ENCODE assay signal across 8 cellular contexts in genomic region chr16:21656795-21657768, GRCh38. TPM values are rescaled to one million over a fixed set of nuclear protein-coding genes. Genes with fewer than 3 reads are reported as not detected.
DNase-seq lines count a peak whose midpoint lies in the region; ATAC-seq and TF ChIP-seq lines count a peak whose summit lies in the region.
"Had no signal": no experiment of that assay in that cellular context is flagged by ENCODE, and none has a peak within 500 bp of the region (broad histone marks: within the 10 kb centered on the region; RNA-seq: fewer than 3 reads in every experiment).

No MANE protein-coding gene starts in this region.

- peak; percentile 44 for DNase-seq in Caki2 (ENCODE audit: low read depth)
- DNase-seq in NCI-H2171 (lab: John Stamatoyannopoulos, UW), result peak; percentile 16
- peak; percentile 15 for DNase-seq in activated CD4-positive, alpha-beta T cell treated with anti-CD3 and anti-CD28 coated beads, Interleukin-2, amount 50 U/mL, for 1 hour
- DNase-seq in foreskin keratinocyte, result peak in 1 of 2 donors; percentile 28
- no peak for DNase-seq in sigmoid colon

- no peaks in the 10 kb centered on the region for H3K9me3 ChIP-seq in sigmoid colon

- H3K4me1 ChIP-seq in foreskin keratinocyte (peaks cover 20% of the 10 kb centered on the region), sigmoid colon (peaks cover 0 to 8% (median 3%) of the 10 kb centered on the region in 4 donors)

- in situ Hi-C loops in Caki2 (cut with HindIII; ENCODE audit: low pct_unique_long_range_greater_than_20kb, low sequenced_read_pairs), result no loop called here

- no peak for TF ChIP-seq POLR2A in sigmoid colon (IDR thresholded peaks at IDR 0.05)

- H3K4me3 ChIP-seq in sigmoid colon, result no peak overlapping the region

- H3K36me3 ChIP-seq in sigmoid colon, result peaks cover 0 to 10% (median 2%) of the 10 kb centered on the region in 4 donors

- H3K27me3 ChIP-seq in foreskin keratinocyte (no peaks in the 10 kb centered on the region), sigmoid colon (no peaks in the 10 kb centered on the region)

- peak; percentile 88 for TF ChIP-seq CTCF in foreskin keratinocyte (conservative IDR thresholded peaks at IDR 0.05)
- TF ChIP-seq CTCF in sigmoid colon (IDR thresholded peaks at IDR 0.05), result peak in 3 of 4 experiments; percentile 50 to 81 (median 59)

- ATAC-seq in GM18520 (IDR thresholded peaks at IDR 0.05; ENCODE audit: unreplicated experiment), result peak; percentile 37
- ATAC-seq in foreskin keratinocyte, result no peak
- no peak for ATAC-seq in GM21360 (IDR thresholded peaks at IDR 0.05; ENCODE audit: unreplicated experiment)
- ATAC-seq: activated naive CD4-positive, alpha-beta T cell treated with anti-CD3 and anti-CD28 coated beads, Interleukin-2, amount 50 U/mL, for 72 hours had no signal

- intact Hi-C loops in sigmoid colon (cut with DNase I), result loop anchor here (2.0 kb wide), 1 partner anchor 52 kb away; no protein-coding TSS in a partner anchor

- WGBS in sigmoid colon, 2 donors, result 4 to 10% methylated on average over 4 of the region's 4 CpGs

- H3K27ac ChIP-seq in foreskin keratinocyte, result no peak overlapping the region
- peak overlapping the region in 1 of 4 donors; percentile 15 for H3K27ac ChIP-seq in sigmoid colon

- no peak for TF ChIP-seq EP300 in sigmoid colon (IDR thresholded peaks at IDR 0.05)

RNA-seq across cellular contexts. Expression of gene IGSF6, which starts 4.7 kb away (rescaled TPM):
- not detected in 2 replicates for total RNA-seq in Caki2 (2014; rRNA removed; shearing (Covaris generic); ENCODE audit: low replicate concordance)
- 0.03 and 0.04 TPM in 2 replicates for total RNA-seq in foreskin keratinocyte
- 0.03 TPM in 1 of 2 replicates, not detected in the other for polyA plus RNA-seq in foreskin keratinocyte
- 1 to 10 TPM in 3 of 4 donors, under 1 TPM in 1; 0.83 to 3.9 (median 1.5) TPM for total RNA-seq in sigmoid colon
- 10 to 100 TPM in 1 of 3 donors, 1 to 10 TPM in 2; 3.0 to 14.1 (median 6.7) TPM for polyA plus RNA-seq in sigmoid colon

RNA-seq across cellular contexts. Expression of gene OTOA, which starts 6.7 kb away (rescaled TPM):
- not detected in 2 replicates for total RNA-seq in Caki2 (2014; rRNA removed; shearing (Covaris generic); ENCODE audit: low replicate concordance)
- total RNA-seq in foreskin keratinocyte (0.07 and 0.17 TPM in 2 replicates), sigmoid colon (under 1 TPM in 2 of 4 donors, not detected in 2; 0.14 to 0.83 TPM)
- polyA plus RNA-seq in foreskin keratinocyte (0.04 and 0.07 TPM in 2 replicates), sigmoid colon (under 1 TPM; 0.22 to 0.60 (median 0.46) TPM)

RNA-seq across cellular contexts. Expression of gene METTL9, which starts 57.7 kb away (rescaled TPM):
- total RNA-seq in Caki2 (2014; rRNA removed; shearing (Covaris generic); ENCODE audit: low replicate concordance), result 238 and 278 TPM in 2 replicates
- total RNA-seq in foreskin keratinocyte, result 89.5 and 92.6 TPM in 2 replicates
- 77.3 and 89.4 TPM in 2 replicates for polyA plus RNA-seq in foreskin keratinocyte
- total RNA-seq in sigmoid colon, result 100 to 1,000 TPM; 108 to 155 (median 122) TPM
- 10 to 100 TPM; 56.0 to 84.7 (median 82.8) TPM for polyA plus RNA-seq in sigmoid colon
